20 cellular contexts compared by ENCODE assay signal in the genomic region with DNA sequence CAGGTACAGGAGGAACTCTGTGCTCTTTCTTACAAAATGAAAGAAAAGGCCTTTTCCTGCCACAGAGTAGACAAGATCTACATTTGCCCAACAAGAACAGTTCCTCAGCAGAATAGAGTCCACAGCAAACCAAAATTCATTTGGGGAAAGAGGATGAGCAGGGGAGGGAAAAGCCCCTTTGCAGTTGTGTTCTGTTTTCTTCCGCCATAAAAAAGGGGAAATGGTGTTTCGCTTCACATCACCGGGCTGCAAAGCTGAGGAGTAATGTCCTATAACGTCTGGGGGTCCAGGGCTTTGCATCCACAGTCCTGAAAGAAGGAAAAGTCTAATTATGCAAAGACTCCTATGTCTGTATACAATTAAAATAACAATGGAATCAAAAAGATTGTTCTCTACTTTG. TPM values are rescaled to one million over a fixed set of nuclear protein-coding genes. Genes with fewer than 3 reads are reported as not detected.
"Had no signal": no experiment of that assay in that cellular context is flagged by ENCODE, and none has a peak within 500 bp of the region (broad histone marks: within the 10 kb centered on the region; RNA-seq: fewer than 3 reads in every experiment).

A gene with protein sequence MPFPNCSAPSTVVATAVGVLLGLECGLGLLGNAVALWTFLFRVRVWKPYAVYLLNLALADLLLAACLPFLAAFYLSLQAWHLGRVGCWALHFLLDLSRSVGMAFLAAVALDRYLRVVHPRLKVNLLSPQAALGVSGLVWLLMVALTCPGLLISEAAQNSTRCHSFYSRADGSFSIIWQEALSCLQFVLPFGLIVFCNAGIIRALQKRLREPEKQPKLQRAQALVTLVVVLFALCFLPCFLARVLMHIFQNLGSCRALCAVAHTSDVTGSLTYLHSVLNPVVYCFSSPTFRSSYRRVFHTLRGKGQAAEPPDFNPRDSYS (minus strand): TSS at position 114 of the 400 bp plus-strand sequence. CDS start 149 bp downstream, outside the sequence.

- H3K27ac Mint-ChIP-seq: activated CD4-positive, alpha-beta T cell treated with anti-CD3 and anti-CD28 coated beads, Interleukin-2, amount 10 ng/mL, durations not matched to agents 7 days and 5 days; stimulated activated effector memory CD8-positive, alpha-beta T cell treated with anti-CD3 and anti-CD28 coated beads, Interleukin-12 subunit alpha, Interleukin-12 subunit beta, amount 100 ng/mL, for 72 hours; T-helper 17 cell had no signal

- H3K4me3 ChIP-seq: coronary artery, hepatocyte, skin epidermis, transverse colon had no signal

- FAIRE-seq: TTC549 had no signal

- ATAC-seq: stimulated activated effector memory CD8-positive, alpha-beta T cell treated with anti-CD3 and anti-CD28 coated beads, Interleukin-12 subunit alpha, Interleukin-12 subunit beta, amount 100 ng/mL, for 72 hours; T-helper 17 cell had no signal

- H3K4me3 Mint-ChIP-seq: activated CD4-positive, alpha-beta T cell treated with anti-CD3 and anti-CD28 coated beads, Interleukin-2, amount 10 ng/mL, durations not matched to agents 7 days and 5 days; stimulated activated effector memory CD8-positive, alpha-beta T cell treated with anti-CD3 and anti-CD28 coated beads, Interleukin-12 subunit alpha, Interleukin-12 subunit beta, amount 100 ng/mL, for 72 hours; T-helper 17 cell had no signal

- H3K9me3 Mint-ChIP-seq: activated CD4-positive, alpha-beta T cell treated with anti-CD3 and anti-CD28 coated beads, Interleukin-2, amount 10 ng/mL, durations not matched to agents 7 days and 5 days; stimulated activated effector memory CD8-positive, alpha-beta T cell treated with anti-CD3 and anti-CD28 coated beads, Interleukin-12 subunit alpha, Interleukin-12 subunit beta, amount 100 ng/mL, for 72 hours had no signal

- H3K9me3 ChIP-seq: neutrophil, transverse colon had no signal

- H3K4me1 ChIP-seq: transverse colon had no signal

- H3K27me3 ChIP-seq: hepatocyte, neutrophil, transverse colon had no signal

- DNase-seq: activated CD4-positive, alpha-beta T cell treated with anti-CD3 and anti-CD28 coated beads, Interleukin-2, amount 10 ng/mL, durations not matched to agents 7 days and 5 days; activated CD4-positive, CD25-positive, alpha-beta regulatory T cell; activated CD8-positive, alpha-beta memory T cell treated with anti-CD3 and anti-CD28 coated beads for 24 hours; activated naive CD4-positive, alpha-beta T cell treated with Interleukin-2 at 50 U/mL for 16 hours; caudate nucleus; effector CD8-positive, alpha-beta T cell; foreskin melanocyte; midbrain; posterior cingulate gyrus; T-helper 17 cell; transverse colon had no signal

- H3K27ac ChIP-seq: coronary artery, hepatocyte, neutrophil, transverse colon had no signal

- H3K36me3 ChIP-seq: neutrophil, transverse colon had no signal

- H3K36me3 Mint-ChIP-seq: stimulated activated effector memory CD8-positive, alpha-beta T cell treated with anti-CD3 and anti-CD28 coated beads, Interleukin-12 subunit alpha, Interleukin-12 subunit beta, amount 100 ng/mL, for 72 hours had no signal

RNA-seq across cellular contexts. Expression of the gene that starts here (rescaled TPM):
- total RNA-seq: activated CD4-positive, alpha-beta T cell treated with anti-CD3 and anti-CD28 coated beads, Interleukin-2, amount 10 ng/mL, durations not matched to agents 7 days and 5 days; hepatocyte; kidney epithelial cell; lower leg skin; subcutaneous adipose tissue; T-helper 17 cell; transverse colon had no signal
